ENCODE assay signal across 6 cellular contexts in the genomic region with DNA sequence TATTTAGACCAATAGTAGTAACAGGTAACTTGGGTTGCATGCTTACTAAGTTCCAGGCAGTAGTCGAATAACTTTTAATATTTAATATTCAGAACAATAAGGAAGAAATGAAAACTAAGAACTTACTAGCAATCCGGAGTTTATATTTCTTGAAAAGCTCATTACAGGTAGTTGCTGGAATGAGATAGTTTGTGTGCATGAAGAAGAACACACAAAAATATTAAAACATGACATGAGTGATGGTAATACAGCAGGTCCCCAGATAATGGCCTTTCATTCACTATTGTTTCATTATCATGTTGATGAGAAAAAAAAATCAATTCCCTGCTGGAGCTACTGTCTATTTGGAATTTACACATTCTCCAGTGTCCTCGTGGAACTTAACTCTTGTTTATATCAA.
"Had no signal": no experiment of that assay in that cellular context is flagged by ENCODE, and none has a peak within 500 bp of the region (broad histone marks: within the 10 kb centered on the region; RNA-seq: fewer than 3 reads in every experiment).

No MANE protein-coding gene starts in this region.

- DNase-seq: IMR-90, KBM-7, KG1 had no signal

- FAIRE-seq: HepG2, HTR-8/SVneo had no signal

- H3K27ac ChIP-seq: HL-60 had no signal

- ATAC-seq: HepG2 had no signal
